Comparison of ENCODE assay signal across 19 cellular contexts in genomic region chr5:89756955-89757354, GRCh38.
DNase-seq lines count a peak whose midpoint lies in the region; ATAC-seq, FAIRE-seq and TF ChIP-seq lines count a peak whose summit lies in the region.
"Had no signal": no experiment of that assay in that cellular context is flagged by ENCODE, and none has a peak within 500 bp of the region (broad histone marks: within the 10 kb centered on the region; RNA-seq: fewer than 3 reads in every experiment).

No MANE protein-coding gene starts in this region.

- H3K27ac Mint-ChIP-seq in activated naive CD4-positive, alpha-beta T cell treated with anti-CD3 and anti-CD28 coated beads, Interleukin-2, amount 10 ng/mL, durations not matched to agents 7 days and 5 days, result no peak overlapping the region
- H3K27ac Mint-ChIP-seq: B cell had no signal

- H3K4me1 ChIP-seq in K562 (replicated peaks in 1 of 2; ENCODE audit: control insufficient read depth in 2 of 2, insufficient read depth in 2 of 2, low read length in 2 of 2) (no peaks in the 10 kb centered on the region), gastrocnemius medialis (peaks cover 7 to 17% of the 10 kb centered on the region in 2 donors)
- H3K4me1 ChIP-seq: Peyer's patch, suprapubic skin had no signal

- no peaks in the 10 kb centered on the region for H3K9me1 ChIP-seq in K562 (ENCODE audit: control insufficient read depth, insufficient read depth, low read length)

- no peak overlapping the region for H2AFZ ChIP-seq in K562 (ENCODE audit: low read depth, low read length)

- TF ChIP-seq CTCF in K562 (IDR thresholded peaks at IDR 0.05 in 2 of 3, conservative IDR thresholded peaks at IDR 0.05 in 1 of 3; ENCODE audit: insufficient read depth in 2 of 3, low read depth in 1 of 3, low read length in 3 of 3), result no peak
- TF ChIP-seq CTCF in gastrocnemius medialis (IDR thresholded peaks at IDR 0.05 in 4 of 5, conservative IDR thresholded peaks at IDR 0.05 in 1 of 5), result no peak
- no peak for TF ChIP-seq CTCF in omental fat pad (IDR thresholded peaks at IDR 0.05)

- no peaks in the 10 kb centered on the region for H3K27me3 ChIP-seq in K562 (ENCODE audit: control insufficient read depth in 2 of 2, insufficient read depth in 2 of 2, low read length in 2 of 2)
- H3K27me3 ChIP-seq in gastrocnemius medialis, result no peaks in the 10 kb centered on the region
- H3K27me3 ChIP-seq: ovary, Peyer's patch, suprapubic skin had no signal

- POLR2A ChIA-PET in K562 (lab: Yijun Ruan, JAX), result no interaction called here

- H3K9me3 Mint-ChIP-seq in activated naive CD4-positive, alpha-beta T cell treated with anti-CD3 and anti-CD28 coated beads, Interleukin-2, amount 10 ng/mL, durations not matched to agents 7 days and 5 days, result no peaks in the 10 kb centered on the region

- intact Hi-C loops in K562 (cut with micrococcal nuclease) (no loop called here), left cardiac atrium (cut with DNase I) (no loop called here), gastrocnemius medialis (cut with DNase I; ENCODE audit: low total_unique reads) (no loop called here)

- ATAC-seq in K562 (no peak), left cardiac atrium (peak; percentile 81 to 96), gastrocnemius medialis (peak; percentile 87 to 96), HG03432 (IDR thresholded peaks at IDR 0.05; ENCODE audit: unreplicated experiment) (no peak), GM19455 (IDR thresholded peaks at IDR 0.05; ENCODE audit: unreplicated experiment) (no peak), omental fat pad (ENCODE audit: low FRiP score) (no peak)

- no peaks in the 10 kb centered on the region for H3K4me1 Mint-ChIP-seq in activated naive CD4-positive, alpha-beta T cell treated with anti-CD3 and anti-CD28 coated beads, Interleukin-2, amount 10 ng/mL, durations not matched to agents 7 days and 5 days
- H3K4me1 Mint-ChIP-seq: B cell had no signal

- TF ChIP-seq RAD21 in K562 (CRISPR knock-in tag; conservative IDR thresholded peaks at IDR 0.05 in 1 of 2, IDR thresholded peaks at IDR 0.05 in 1 of 2), result 0 out of 4 replicates have a peak, but pooled peaks of 1 of the 2 experiments have one; percentile 8

- no peaks in the 10 kb centered on the region for H3K36me3 Mint-ChIP-seq in activated naive CD4-positive, alpha-beta T cell treated with anti-CD3 and anti-CD28 coated beads, Interleukin-2, amount 10 ng/mL, durations not matched to agents 7 days and 5 days

- WGBS in K562 (ENCODE audit: insufficient coverage, low coverage, missing lambda C conversion rate), result under 1% methylated on average over 5 of the region's 5 CpGs

- H3K36me3 ChIP-seq in K562 (ENCODE audit: control insufficient read depth, insufficient read depth, low read length), result no peaks in the 10 kb centered on the region
- H3K36me3 ChIP-seq in gastrocnemius medialis, result no peaks in the 10 kb centered on the region
- H3K36me3 ChIP-seq: ovary, Peyer's patch, suprapubic skin had no signal

- H3K4me3 Mint-ChIP-seq in activated naive CD4-positive, alpha-beta T cell treated with anti-CD3 and anti-CD28 coated beads, Interleukin-2, amount 10 ng/mL, durations not matched to agents 7 days and 5 days, result no peak overlapping the region
- H3K4me3 Mint-ChIP-seq: B cell had no signal

- FAIRE-seq in K562 (lab: Jason Lieb, UNC), result no peak

- no peaks in the 10 kb centered on the region for H3K27me3 Mint-ChIP-seq in activated naive CD4-positive, alpha-beta T cell treated with anti-CD3 and anti-CD28 coated beads, Interleukin-2, amount 10 ng/mL, durations not matched to agents 7 days and 5 days
- H3K27me3 Mint-ChIP-seq: B cell had no signal

- CTCF ChIA-PET in K562 (lab: Yijun Ruan, JAX; ENCODE audit: low intra/inter-chr PET ratio), result no interaction called here
- CTCF ChIA-PET in activated naive CD4-positive, alpha-beta T cell treated with anti-CD3 and anti-CD28 coated beads, Interleukin-2, amount 10 ng/mL, durations not matched to agents 7 days and 5 days (lab: Charles Lee), result no interaction called here

- no peaks in the 10 kb centered on the region for H3K79me2 ChIP-seq in K562 (ENCODE audit: control insufficient read depth, insufficient read depth, low read length)

- H3K9me3 ChIP-seq in K562 (replicated peaks; ENCODE audit: control insufficient read depth, insufficient read depth, low read depth, low read length) (no peaks in the 10 kb centered on the region), gastrocnemius medialis (no peaks in the 10 kb centered on the region)
- H3K9me3 ChIP-seq: ovary, Peyer's patch, suprapubic skin had no signal

- no peaks in the 10 kb centered on the region for H4K20me1 ChIP-seq in K562 (replicated peaks; ENCODE audit: control insufficient read depth, insufficient read depth, low read length)

- no peak overlapping the region for H3K4me2 ChIP-seq in K562 (ENCODE audit: insufficient read depth, low read length)

- BruUV-seq in K562 (replicated peaks; lab: Mats Ljungman, UMichigan), result no TSS peak

- H3K27ac ChIP-seq in K562 (ENCODE audit: extremely low read depth, low read depth, low read length), result no peak overlapping the region
- H3K27ac ChIP-seq in gastrocnemius medialis, result peak overlapping the region; percentile 24 to 65 (median 49)
- H3K27ac ChIP-seq: ovary, Peyer's patch, suprapubic skin had no signal

- DNase-seq in LHCN-M2 (ENCODE audit: low read depth) (peak; percentile 77), K562 (ENCODE audit: extremely low read depth in 1 of 4, low spot score in 3 of 4) (peak in 1 of 4 experiments; percentile 27), left cardiac atrium (no peak), gastrocnemius medialis (peak in 1 of 2 donors; percentile 37), omental fat pad (ENCODE audit: low spot score) (no peak)
- DNase-seq in activated naive CD4-positive, alpha-beta T cell treated with anti-CD3 and anti-CD28 coated beads, Interleukin-2, amount 10 ng/mL, durations not matched to agents 7 days and 5 days, result no peak
- DNase-seq: activated CD8-positive, alpha-beta memory T cell treated with anti-CD3 and anti-CD28 coated beads, Interleukin-2, amount 50 U/mL, for 4 hours; activated gamma-delta T cell treated with Interleukin-2 at 50 U/mL for 16 hours; COR-L47; KG1; NCI-H1092 treated with DMSO at 0.1 percent for 48 hours; NCI-H774; ovary; Peyer's patch; T1000 had no signal

- no peak overlapping the region for H3K9ac ChIP-seq in K562 (ENCODE audit: insufficient read depth in 1 of 2, low read depth in 2 of 2, low read length in 2 of 2)

- no peak overlapping the region for H3K4me3 ChIP-seq in K562
- H3K4me3 ChIP-seq in gastrocnemius medialis, result peak overlapping the region in 1 of 4 donors; percentile 10
- H3K4me3 ChIP-seq: ovary, Peyer's patch, suprapubic skin had no signal

- no peak for TF ChIP-seq EP300 in K562 (IDR thresholded peaks at IDR 0.05; ENCODE audit: low read length)

- in situ Hi-C loops in K562 (cut with MboI), result no loop called here
- in situ Hi-C loops in gastrocnemius medialis (cut with MboI; ENCODE audit: low sequenced_read_pairs in 4 of 4), result no loop called here

- TF ChIP-seq POLR2A in K562 (conservative IDR thresholded peaks at IDR 0.05), result no peak
- TF ChIP-seq POLR2A in gastrocnemius medialis (IDR thresholded peaks at IDR 0.05), result no peak

TF ChIP-seq in K562, 482 proteins besides CTCF, POLR2A, EP300 and RAD21:
- TF ChIP-seq BMI1 (IDR thresholded peaks at IDR 0.05; ENCODE audit: low read length) (no peak), LCOR (CRISPR knock-in tag; IDR thresholded peaks at IDR 0.05) (peak; percentile 49; the same call in 1 of the 2 replicates)

Comparison
In these comparisons a context has a peak if more than half of its experiments do, and no peak if none do; other contexts are left out.
1. ATAC-seq: peak in left cardiac atrium (2 of 2) and gastrocnemius medialis (2 of 2); none in K562 (single experiment), HG03432 (single experiment), GM19455 (single experiment) and omental fat pad (single experiment).